ENCODE assay signal across 8 cellular contexts in the genomic region with DNA sequence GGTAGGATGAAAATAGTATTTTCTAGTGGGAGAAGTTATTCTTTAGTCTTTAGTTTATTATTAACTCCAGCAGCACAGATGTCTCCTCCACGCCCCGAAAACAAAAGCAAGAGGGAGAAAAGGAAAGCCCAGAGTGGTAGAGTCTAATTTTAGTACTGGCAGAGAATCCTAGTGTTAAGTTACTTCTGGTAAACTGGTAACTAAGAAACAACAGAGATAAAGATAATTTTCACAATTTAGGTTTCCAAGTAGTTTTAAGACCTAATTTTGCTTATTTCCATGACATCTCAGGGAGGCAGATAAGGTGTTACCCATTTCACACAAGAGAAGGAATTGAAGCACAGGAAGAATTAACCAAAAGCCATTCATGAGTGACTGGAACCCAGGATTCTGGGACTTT. TPM values are rescaled to one million over a fixed set of nuclear protein-coding genes. Genes with fewer than 3 reads are reported as not detected.
DNase-seq lines count a peak whose midpoint lies in the region; ATAC-seq and TF ChIP-seq lines count a peak whose summit lies in the region.

No MANE protein-coding gene starts in this region.

- intact Hi-C loops in Panc1 (cut with micrococcal nuclease; ENCODE audit: unreplicated experiment), result no loop called here
- intact Hi-C loops in ovary (cut with DNase I), result no loop called here

- H3K4me1 ChIP-seq in BLaER1 treated with 17β-estradiol and CSF1 and Interleukin-3, amounts not matched to agents 10 nM and 100 nM, result peaks cover 0 to 19% (median 9%) of the 10 kb centered on the region in 10 experiments; a peak in 14 of 20 replicates
- H3K4me1 ChIP-seq in Panc1 (ENCODE audit: control insufficient read depth, insufficient read depth, low read length), result peaks cover 33% of the 10 kb centered on the region
- H3K4me1 ChIP-seq in ovary (ENCODE audit: insufficient read depth), result peaks cover 10% of the 10 kb centered on the region

- no peak overlapping the region for H3K9ac ChIP-seq in BLaER1 treated with 17β-estradiol and CSF1 and Interleukin-3, amounts not matched to agents 10 nM and 100 nM

- no peaks in the 10 kb centered on the region for H3K9me3 ChIP-seq in BLaER1 treated with 17β-estradiol and CSF1 and Interleukin-3, amounts not matched to agents 10 nM and 100 nM (replicated peaks in 1 of 11)
- no peaks in the 10 kb centered on the region for H3K9me3 ChIP-seq in Panc1 (ENCODE audit: control insufficient read depth, insufficient read depth, low read depth, low read length)
- H3K9me3 ChIP-seq in ovary, result no peaks in the 10 kb centered on the region

- POLR2A ChIA-PET in Panc1 (lab: Charles Lee), result no interaction called here

- H3K4me3 ChIP-seq in BLaER1 treated with 17β-estradiol and CSF1 and Interleukin-3, amounts not matched to agents 10 nM and 100 nM, result no peak overlapping the region
- peak overlapping the region in 1 of 2 experiments; percentile 35; a peak in 1 of 4 replicates for H3K4me3 ChIP-seq in Panc1 (ENCODE audit: low read depth in 2 of 2, low read length in 2 of 2)
- H3K4me3 ChIP-seq in fibroblast of villous mesenchyme (ENCODE audit: low read depth, low read length), result no peak overlapping the region
- H3K4me3 ChIP-seq in ovary, result no peak overlapping the region

- no peak overlapping the region for H3K27ac ChIP-seq in BLaER1 treated with 17β-estradiol and CSF1 and Interleukin-3, amounts not matched to agents 10 nM and 100 nM
- H3K27ac ChIP-seq in Panc1 (ENCODE audit: low read length) (peak overlapping the region; percentile 99), ovary (peak overlapping the region; percentile 58 to 77)

- peak overlapping the region in 6 of 11 experiments; percentile 4 to 58 (median 44); a peak in 10 of 22 replicates for H3K4me2 ChIP-seq in BLaER1 treated with 17β-estradiol and CSF1 and Interleukin-3, amounts not matched to agents 10 nM and 100 nM

- H3K27me3 ChIP-seq in BLaER1 treated with 17β-estradiol and CSF1 and Interleukin-3, amounts not matched to agents 10 nM and 100 nM, result no peaks in the 10 kb centered on the region
- H3K27me3 ChIP-seq in Panc1 (ENCODE audit: control insufficient read depth, insufficient read depth, low read length), result no peaks in the 10 kb centered on the region
- H3K27me3 ChIP-seq in ovary, result no peaks in the 10 kb centered on the region

- TF ChIP-seq CTCF in Panc1 (IDR thresholded peaks at IDR 0.05), result no peak
- no peak for TF ChIP-seq CTCF in fibroblast of villous mesenchyme (IDR thresholded peaks at IDR 0.05; ENCODE audit: insufficient read depth, low read depth, low read length)
- TF ChIP-seq CTCF in ovary (IDR thresholded peaks at IDR 0.05), result no peak

- H3K36me3 ChIP-seq in BLaER1 treated with 17β-estradiol and CSF1 and Interleukin-3, amounts not matched to agents 10 nM and 100 nM, result peaks cover 27 to 50% (median 32%) of the 10 kb centered on the region in 11 experiments
- no peaks in the 10 kb centered on the region for H3K36me3 ChIP-seq in Panc1 (ENCODE audit: control insufficient read depth, insufficient read depth, low read length)
- no peaks in the 10 kb centered on the region for H3K36me3 ChIP-seq in ovary

- peaks cover 0 to 4% (median 0%) of the 10 kb centered on the region in 11 experiments; a peak in 1 of 22 replicates for H4K20me1 ChIP-seq in BLaER1 treated with 17β-estradiol and CSF1 and Interleukin-3, amounts not matched to agents 10 nM and 100 nM

- no peak for DNase-seq in Panc1 (ENCODE audit: low read depth, low spot score)
- peak; percentile 33 for DNase-seq in fibroblast of villous mesenchyme (ENCODE audit: low read depth)
- DNase-seq in ovary, result no peak
- DNase-seq in activated effector memory CD4-positive, alpha-beta T cell treated with Interleukin-2 at 50 U/mL for 16 hours, result no peak
- DNase-seq in NCI-H128 (lab: John Stamatoyannopoulos, UW; ENCODE audit: unreplicated experiment), result no peak

- no peak for TF ChIP-seq POLR2A in ovary (IDR thresholded peaks at IDR 0.05)

- BruUV-seq in Panc1 (replicated peaks; lab: Mats Ljungman, UMichigan), result TSS peak; percentile 45

- TF ChIP-seq EP300 in ovary (IDR thresholded peaks at IDR 0.05), result no peak

- in situ Hi-C loops in Panc1 (cut with HindIII; ENCODE audit: low pct_unique_long_range_greater_than_20kb, low sequenced_read_pairs), result no loop called here

- peak; percentile 28; the same call in 1 of the 2 replicates for ATAC-seq in Panc1
- no peak for ATAC-seq in HG03135 (IDR thresholded peaks at IDR 0.05; ENCODE audit: unreplicated experiment)
- no peak for ATAC-seq in HG02938 (IDR thresholded peaks at IDR 0.05; ENCODE audit: unreplicated experiment)

- 1 to 4% (median 4%) methylated on average over 2 of the region's 2 CpGs for WGBS in ovary, 3 donors

- CTCF ChIA-PET in Panc1 (lab: Charles Lee), result interaction anchor here (0.5 to 1.5 kb wide), 2 partner anchors 96 to 115 kb away, joined by 6 read pairs; no protein-coding TSS in a partner anchor

RNA-seq across cellular contexts. Expression of gene ATP5MC2, which starts 16.3 kb away (rescaled TPM):
- total RNA-seq in Panc1 (2021; ENCODE audit: unreplicated experiment) (290 TPM), fibroblast of villous mesenchyme (70.8 and 72.2 TPM in 2 replicates), ovary (100 to 1,000 TPM; 241 to 345 (median 289) TPM)
- 456 TPM for polyA plus RNA-seq in Panc1 (2012; ENCODE audit: insufficient read length)
- 100 to 1,000 TPM; 438 to 485 TPM for polyA plus RNA-seq in ovary

RNA-seq across cellular contexts. Expression of gene ATF7, which starts 33.4 kb away (rescaled TPM):
- total RNA-seq in Panc1 (2021; ENCODE audit: unreplicated experiment) (29.5 TPM), fibroblast of villous mesenchyme (9.3 and 14.7 TPM in 2 replicates), ovary (10 to 100 TPM; 19.8 to 60.8 (median 41.3) TPM)
- polyA plus RNA-seq in Panc1 (2012; ENCODE audit: insufficient read length), result 15.8 TPM
- polyA plus RNA-seq in ovary, result 10 to 100 TPM; 25.1 to 68.5 TPM

Comparison
In these comparisons a context has a peak if more than half of its experiments do, and no peak if none do; other contexts are left out.
1. H3K27ac ChIP-seq: peak in Panc1 (single experiment) and ovary (2 of 2); none in BLaER1 treated with 17β-estradiol and CSF1 and Interleukin-3, amounts not matched to agents 10 nM and 100 nM (0 of 11).